In genomic region chr6:129454482-129454881, GRCh38 we compare ENCODE assay signal across 18 cellular contexts.
"Had no signal": no experiment of that assay in that cellular context is flagged by ENCODE, and none has a peak within 500 bp of the region (broad histone marks: within the 10 kb centered on the region; RNA-seq: fewer than 3 reads in every experiment).

No MANE protein-coding gene starts in this region.

- H3K4me3 ChIP-seq: ascending aorta, breast epithelium, tibial artery, uterus had no signal

- H3K4me1 ChIP-seq: ascending aorta, breast epithelium, tibial artery, uterus had no signal

- DNase-seq: activated CD4-positive, alpha-beta T cell treated with anti-CD3 and anti-CD28 coated beads for 1 hour; activated CD4-positive, alpha-beta T cell treated with anti-CD3 and anti-CD28 coated beads, Interleukin-2, amount 50 U/mL, for 48 hours; activated gamma-delta T cell; activated T-cell treated with anti-CD3 and anti-CD28 coated beads, Interleukin-2, amount 50 U/mL, for 4 hours; cerebellar nuclear complex; effector memory CD4-positive, alpha-beta T cell; foreskin melanocyte; head of caudate nucleus; mesendoderm; nucleus accumbens; posterior cingulate gyrus; retina; tibial artery; uterus had no signal

- H3K27me3 ChIP-seq: ascending aorta, breast epithelium, tibial artery, uterus had no signal

- H3K9me3 ChIP-seq: ascending aorta, breast epithelium, tibial artery, uterus had no signal

- H3K27ac ChIP-seq: ascending aorta, breast epithelium, tibial artery, uterus, VCaP had no signal

- ATAC-seq: activated T-cell treated with anti-CD3 and anti-CD28 coated beads, Interleukin-2, amount 50 U/mL, for 4 hours; stimulated activated effector memory CD8-positive, alpha-beta T cell treated with anti-CD3 and anti-CD28 coated beads, Interleukin-12 subunit alpha, Interleukin-12 subunit beta, amount 100 ng/mL, for 72 hours had no signal

- H3K36me3 ChIP-seq: breast epithelium, uterus had no signal
